Comparison of ENCODE assay signal across 17 cellular contexts in the genomic region with DNA sequence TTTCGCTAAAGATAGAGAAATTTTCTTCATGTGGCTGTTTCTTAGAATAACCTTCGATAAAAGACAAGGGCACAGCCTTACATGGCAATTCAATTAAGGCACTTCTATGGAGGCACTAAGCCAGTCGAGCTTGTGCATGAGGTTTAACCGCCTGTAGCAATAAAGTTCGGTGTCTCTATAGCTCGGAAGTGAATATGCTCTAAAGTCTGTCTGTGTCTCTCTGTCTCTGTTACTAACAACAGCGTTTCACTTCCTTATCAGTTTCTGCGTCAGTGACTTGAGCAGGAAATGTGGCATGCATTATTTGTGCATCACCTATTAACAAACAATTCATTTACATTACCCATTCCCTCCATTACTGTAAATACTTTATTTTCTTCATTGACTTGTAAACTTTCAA.
DNase-seq lines count a peak whose midpoint lies in the region; ATAC-seq and TF ChIP-seq lines count a peak whose summit lies in the region.
"Had no signal": no experiment of that assay in that cellular context is flagged by ENCODE, and none has a peak within 500 bp of the region (broad histone marks: within the 10 kb centered on the region; RNA-seq: fewer than 3 reads in every experiment).

No MANE protein-coding gene starts in this region.

- no peaks in the 10 kb centered on the region for H3K36me3 ChIP-seq in OCI-LY3 (replicated peaks; ENCODE audit: low read depth, low read length)

- TF ChIP-seq CTCF in OCI-LY3 (IDR thresholded peaks at IDR 0.05; ENCODE audit: low read depth, low read length), result no peak
- TF ChIP-seq CTCF in CD4-positive, alpha-beta T cell (IDR thresholded peaks at IDR 0.05), result no peak

- peak; percentile 79 for ATAC-seq in GM18517 (IDR thresholded peaks at IDR 0.05; ENCODE audit: unreplicated experiment)
- ATAC-seq in GM21381 (IDR thresholded peaks at IDR 0.05; ENCODE audit: unreplicated experiment), result peak; percentile 78
- peak; percentile 59 for ATAC-seq in HG03060 (IDR thresholded peaks at IDR 0.05; ENCODE audit: low read depth, unreplicated experiment)
- ATAC-seq in CD4-positive, alpha-beta T cell (ENCODE audit: poor library complexity), result no peak
- ATAC-seq: mucosa of descending colon; psoas muscle; stimulated activated naive CD8-positive, alpha-beta T cell treated with anti-CD3 and anti-CD28 coated beads, Interleukin-15, amount 100 ng/mL, for 72 hours had no signal

- intact Hi-C loops in activated CD4-positive, alpha-beta memory T cell treated with anti-CD3 and anti-CD28 coated beads for 36 hours (cut with micrococcal nuclease), result no loop called here
- intact Hi-C loops in CD4-positive, alpha-beta T cell (cut with DNase I, micrococcal nuclease), result no loop called here

- no peaks in the 10 kb centered on the region for H3K36me3 Mint-ChIP-seq in activated CD4-positive, alpha-beta memory T cell treated with anti-CD3 and anti-CD28 coated beads for 36 hours
- no peaks in the 10 kb centered on the region for H3K36me3 Mint-ChIP-seq in CD4-positive, alpha-beta T cell (ENCODE audit: low read depth)
- H3K36me3 Mint-ChIP-seq: activated naive CD8-positive, alpha-beta T cell treated with anti-CD3 and anti-CD28 coated beads, Interleukin-2, amount 10 ng/mL, durations not matched to agents 7 days and 5 days; CD4-positive, alpha-beta memory T cell; immature natural killer cell had no signal

- no peak overlapping the region for H3K9ac ChIP-seq in OCI-LY3 (ENCODE audit: low read length)

- H3K27me3 Mint-ChIP-seq in activated CD4-positive, alpha-beta memory T cell treated with anti-CD3 and anti-CD28 coated beads for 36 hours, result no peaks in the 10 kb centered on the region
- no peaks in the 10 kb centered on the region for H3K27me3 Mint-ChIP-seq in CD4-positive, alpha-beta T cell
- H3K27me3 Mint-ChIP-seq: activated naive CD8-positive, alpha-beta T cell treated with anti-CD3 and anti-CD28 coated beads, Interleukin-2, amount 10 ng/mL, durations not matched to agents 7 days and 5 days; CD4-positive, alpha-beta memory T cell; stimulated activated naive CD8-positive, alpha-beta T cell treated with anti-CD3 and anti-CD28 coated beads, Interleukin-15, amount 100 ng/mL, for 72 hours had no signal

- H3K9me3 Mint-ChIP-seq in activated CD4-positive, alpha-beta memory T cell treated with anti-CD3 and anti-CD28 coated beads for 36 hours, result peaks cover 3% of the 10 kb centered on the region
- H3K9me3 Mint-ChIP-seq in CD4-positive, alpha-beta T cell, result peaks cover 12% of the 10 kb centered on the region

- H3K4me1 Mint-ChIP-seq in activated CD4-positive, alpha-beta memory T cell treated with anti-CD3 and anti-CD28 coated beads for 36 hours (ENCODE audit: low read depth), result no peaks in the 10 kb centered on the region
- H3K4me1 Mint-ChIP-seq in CD4-positive, alpha-beta T cell (ENCODE audit: low read depth), result no peaks in the 10 kb centered on the region
- H3K4me1 Mint-ChIP-seq: activated naive CD8-positive, alpha-beta T cell treated with anti-CD3 and anti-CD28 coated beads, Interleukin-2, amount 10 ng/mL, durations not matched to agents 7 days and 5 days; CD4-positive, alpha-beta memory T cell; immature natural killer cell; stimulated activated naive CD8-positive, alpha-beta T cell treated with anti-CD3 and anti-CD28 coated beads, Interleukin-15, amount 100 ng/mL, for 72 hours had no signal

- H3K27me3 ChIP-seq in OCI-LY3 (ENCODE audit: low read depth, low read length), result no peaks in the 10 kb centered on the region
- no peaks in the 10 kb centered on the region for H3K27me3 ChIP-seq in CD4-positive, alpha-beta T cell (ENCODE audit: control insufficient read depth, insufficient read depth, low read length)

- POLR2A ChIA-PET in activated CD4-positive, alpha-beta memory T cell treated with anti-CD3 and anti-CD28 coated beads for 36 hours (lab: Charles Lee), result no interaction called here
- POLR2A ChIA-PET in CD4-positive, alpha-beta T cell (lab: Charles Lee), result no interaction called here

- H3K4me1 ChIP-seq in OCI-LY3 (ENCODE audit: low read length), result peaks cover 9% of the 10 kb centered on the region
- H3K4me1 ChIP-seq: psoas muscle had no signal

- H3K79me2 ChIP-seq in OCI-LY3 (ENCODE audit: low read length), result no peaks in the 10 kb centered on the region

- peak overlapping the region; percentile 7; the same call in 1 of the 2 replicates for H3K4me2 ChIP-seq in OCI-LY3 (ENCODE audit: low read length)

- DNase-seq in activated CD4-positive, alpha-beta memory T cell treated with anti-CD3 and anti-CD28 coated beads for 36 hours, result no peak
- no peak for DNase-seq in SK-N-DZ (ENCODE audit: low spot score)
- no peak for DNase-seq in CD4-positive, alpha-beta T cell
- no peak for DNase-seq in mucosa of gallbladder (ENCODE audit: low spot score)
- DNase-seq: activated naive CD8-positive, alpha-beta T cell treated with anti-CD3 and anti-CD28 coated beads, Interleukin-2, amount 10 ng/mL, durations not matched to agents 7 days and 5 days; CD4-positive, alpha-beta memory T cell; H9; immature natural killer cell; mucosa of descending colon; NCI-H187 treated with DMSO at 0.1 percent for 48 hours; psoas muscle; stimulated activated CD4-positive, alpha-beta T cell treated with anti-CD3 and anti-CD28 coated beads, Interleukin-2, amount 100 ng/mL, for 48 hours; stimulated activated naive CD8-positive, alpha-beta T cell treated with anti-CD3 and anti-CD28 coated beads, Interleukin-15, amount 100 ng/mL, for 72 hours had no signal

- H2AFZ ChIP-seq in OCI-LY3 (ENCODE audit: low read depth, low read length), result no peak overlapping the region

- no peaks in the 10 kb centered on the region for H4K20me1 ChIP-seq in OCI-LY3 (ENCODE audit: insufficient read depth, low read length)

- H3K27ac Mint-ChIP-seq in activated CD4-positive, alpha-beta memory T cell treated with anti-CD3 and anti-CD28 coated beads for 36 hours, result no peak overlapping the region
- no peak overlapping the region for H3K27ac Mint-ChIP-seq in CD4-positive, alpha-beta T cell
- H3K27ac Mint-ChIP-seq: activated naive CD8-positive, alpha-beta T cell treated with anti-CD3 and anti-CD28 coated beads, Interleukin-2, amount 10 ng/mL, durations not matched to agents 7 days and 5 days; CD4-positive, alpha-beta memory T cell; H9; immature natural killer cell; stimulated activated naive CD8-positive, alpha-beta T cell treated with anti-CD3 and anti-CD28 coated beads, Interleukin-15, amount 100 ng/mL, for 72 hours had no signal

- no peak overlapping the region for H3K27ac ChIP-seq in OCI-LY3 (ENCODE audit: low read length)
- no peak overlapping the region for H3K27ac ChIP-seq in CD4-positive, alpha-beta T cell (ENCODE audit: low read depth, low read length)
- H3K27ac ChIP-seq: psoas muscle had no signal

- no peak overlapping the region for H3K4me3 ChIP-seq in OCI-LY3 (ENCODE audit: low read length)
- H3K4me3 ChIP-seq: mucosa of descending colon, psoas muscle had no signal

- H3K4me3 Mint-ChIP-seq in activated CD4-positive, alpha-beta memory T cell treated with anti-CD3 and anti-CD28 coated beads for 36 hours, result no peak overlapping the region
- no peak overlapping the region for H3K4me3 Mint-ChIP-seq in CD4-positive, alpha-beta T cell
- H3K4me3 Mint-ChIP-seq: activated naive CD8-positive, alpha-beta T cell treated with anti-CD3 and anti-CD28 coated beads, Interleukin-2, amount 10 ng/mL, durations not matched to agents 7 days and 5 days; CD4-positive, alpha-beta memory T cell; H9; immature natural killer cell; stimulated activated naive CD8-positive, alpha-beta T cell treated with anti-CD3 and anti-CD28 coated beads, Interleukin-15, amount 100 ng/mL, for 72 hours had no signal

- no peaks in the 10 kb centered on the region for H3K9me3 ChIP-seq in OCI-LY3 (ENCODE audit: insufficient read depth, low read length)
- H3K9me3 ChIP-seq in CD4-positive, alpha-beta T cell (ENCODE audit: control insufficient read depth, low read length), result no peaks in the 10 kb centered on the region
- H3K9me3 ChIP-seq: mucosa of descending colon, psoas muscle had no signal

- CTCF ChIA-PET in activated CD4-positive, alpha-beta memory T cell treated with anti-CD3 and anti-CD28 coated beads for 36 hours (lab: Charles Lee), result no interaction called here
- CTCF ChIA-PET in CD4-positive, alpha-beta T cell (lab: Charles Lee), result no interaction called here
